14 cellular contexts compared by ENCODE assay signal in genomic region chr2:200618051-200618419, GRCh38. TPM values are rescaled to one million over a fixed set of nuclear protein-coding genes. Genes with fewer than 3 reads are reported as not detected.
DNase-seq lines count a peak whose midpoint lies in the region; ATAC-seq and TF ChIP-seq lines count a peak whose summit lies in the region.
"Had no signal": no experiment of that assay in that cellular context is flagged by ENCODE, and none has a peak within 500 bp of the region (broad histone marks: within the 10 kb centered on the region; RNA-seq: fewer than 3 reads in every experiment).

No MANE protein-coding gene starts in this region.

- H4K5ac ChIP-seq in IMR-90 (ENCODE audit: low read depth, low read length): peak overlapping the region; percentile 64

- H3K79me1 ChIP-seq in IMR-90 (ENCODE audit: low read depth in 1 of 2, low read length in 2 of 2): no peaks in the 10 kb centered on the region

- no peak for TF ChIP-seq POLR2A in IMR-90 (IDR thresholded peaks at IDR 0.05; ENCODE audit: low read depth, low read length)

- H3K4ac ChIP-seq in IMR-90 (ENCODE audit: low read depth, low read length): peak overlapping the region; percentile 8

- H3K14ac ChIP-seq in IMR-90 (replicated peaks; ENCODE audit: low read depth, low read length): 0 out of 2 replicates have a peak overlapping the region, but pooled peaks have one; percentile 31

- H2AK9ac ChIP-seq in IMR-90 (replicated peaks; ENCODE audit: low read depth, low read length, poor library complexity): no peak overlapping the region

- intact Hi-C loops in IMR-90 (cut with micrococcal nuclease): loop anchor here (1.0 to 10.0 kb wide), 2 partner anchors 85 to 197 kb away; partner anchors contain the start of gene BZW1

- peaks cover 42% of the 10 kb centered on the region for H3K36me3 ChIP-seq in ACC112 (ENCODE audit: insufficient read depth, low read length)
- no peaks in the 10 kb centered on the region for H3K36me3 ChIP-seq in IMR-90 (ENCODE audit: control insufficient read depth, insufficient read depth, low read length)
- peaks cover 3 to 51% (median 33%) of the 10 kb centered on the region in 4 donors for H3K36me3 ChIP-seq in liver (ENCODE audit: control insufficient read depth in 4 of 4, insufficient read depth in 3 of 4, low read depth in 1 of 4, low read length in 3 of 4)

- H3K4me2 ChIP-seq in IMR-90 (ENCODE audit: low read depth, low read length): no peak overlapping the region

- peak overlapping the region; percentile 7; the same call in 1 of the 2 replicates for H3K4me3 ChIP-seq in ACC112 (ENCODE audit: low read depth, low read length)
- no peak overlapping the region for H3K4me3 ChIP-seq in IMR-90 (ENCODE audit: insufficient read depth, low read depth, low read length)
- H3K4me3 ChIP-seq in liver (ENCODE audit: low read depth in 1 of 3, low read length in 3 of 3): no peak overlapping the region

- peak overlapping the region in 1 of 2 experiments; percentile 46; a peak in 1 of 4 replicates for H4K8ac ChIP-seq in IMR-90 (ENCODE audit: low read depth in 2 of 2, low read length in 2 of 2)

- BruUV-seq in IMR-90 (replicated peaks; lab: Mats Ljungman, UMichigan): no TSS peak

- 0 out of 2 replicates have a peak overlapping the region, but pooled peaks have one; percentile 24 for H3K23ac ChIP-seq in IMR-90 (ENCODE audit: low read depth, low read length)

- H2AFZ ChIP-seq in ACC112 (ENCODE audit: low read length, unreplicated experiment) (no peak overlapping the region), IMR-90 (replicated peaks; ENCODE audit: low read length, poor library complexity) (peak overlapping the region; percentile 11)

- H3K79me2 ChIP-seq in ACC112 (ENCODE audit: control insufficient read depth, insufficient read depth, low read length, unreplicated experiment): no peaks in the 10 kb centered on the region

- peak overlapping the region; percentile 25 for H2BK120ac ChIP-seq in IMR-90 (ENCODE audit: low read depth, low read length)

- no peak overlapping the region for H3K56ac ChIP-seq in IMR-90 (ENCODE audit: extremely low read depth, insufficient read depth, low read length)

- H2BK15ac ChIP-seq in IMR-90 (ENCODE audit: low read depth, low read length): peak overlapping the region; percentile 33; the same call in 1 of the 3 replicates

- peaks cover 9% of the 10 kb centered on the region for H3K27me3 Mint-ChIP-seq in activated T-helper 17 cell treated with anti-CD3 and anti-CD28 coated beads, Interleukin-2, amount 50 U/mL, for 72 hours
- H3K27me3 Mint-ChIP-seq in stimulated activated naive B cell treated with anti-CD40 and anti-IgM and Interleukin-4, amounts not matched to agents 10 μg/mL and 1 μg/mL and 100 μg/mL, for 72 hours: no peaks in the 10 kb centered on the region

- POLR2A ChIA-PET in IMR-90 (lab: Charles Lee; ENCODE audit: unreplicated experiment): no interaction called here

- dilution Hi-C loops in IMR-90 (cut with HindIII; ENCODE audit: low sequenced_read_pairs, unreplicated experiment): no loop called here

- H4K91ac ChIP-seq in IMR-90 (ENCODE audit: insufficient read depth, low read depth, low read length): peak overlapping the region; percentile 49; the same call in 1 of the 2 replicates

- H3K27ac ChIP-seq in ACC112 (ENCODE audit: low read depth, low read length): peak overlapping the region; percentile 91
- H3K27ac ChIP-seq in IMR-90 (ENCODE audit: insufficient read depth, low read length): no peak overlapping the region
- H3K27ac ChIP-seq in liver (ENCODE audit: low read depth in 1 of 2, low read length in 2 of 2): peak overlapping the region; percentile 6 to 63

- WGBS in IMR-90 (ENCODE audit: extremely low coverage in 2 of 2, insufficient read length in 1 of 2), 2 experiments: 40% methylated on average over 1 of the region's 3 CpGs; no CpG with 5 or more reads in 1 of the 2 experiments
- WGBS in liver: 34% methylated on average over 3 of the region's 3 CpGs

- H3K9me3 Mint-ChIP-seq in activated T-helper 17 cell treated with anti-CD3 and anti-CD28 coated beads, Interleukin-2, amount 50 U/mL, for 72 hours: no peaks in the 10 kb centered on the region
- no peaks in the 10 kb centered on the region for H3K9me3 Mint-ChIP-seq in stimulated activated naive B cell treated with anti-CD40 and anti-IgM and Interleukin-4, amounts not matched to agents 10 μg/mL and 1 μg/mL and 100 μg/mL, for 72 hours
- H3K9me3 Mint-ChIP-seq: CD8-positive, alpha-beta memory T cell had no signal

- H3K4me1 ChIP-seq in ACC112 (ENCODE audit: control insufficient read depth, insufficient read depth, low read length, unreplicated experiment) (peaks cover 71% of the 10 kb centered on the region), IMR-90 (ENCODE audit: control insufficient read depth, insufficient read depth, low read length) (peaks cover 16% of the 10 kb centered on the region), liver (ENCODE audit: control insufficient read depth in 4 of 4, insufficient read depth in 4 of 4, low read length in 3 of 4) (peaks cover 9 to 71% (median 37%) of the 10 kb centered on the region in 4 donors)

- peaks cover 10% of the 10 kb centered on the region for H3K4me1 Mint-ChIP-seq in activated T-helper 17 cell treated with anti-CD3 and anti-CD28 coated beads, Interleukin-2, amount 50 U/mL, for 72 hours
- H3K4me1 Mint-ChIP-seq in stimulated activated naive B cell treated with anti-CD40 and anti-IgM and Interleukin-4, amounts not matched to agents 10 μg/mL and 1 μg/mL and 100 μg/mL, for 72 hours: peaks cover 9 to 17% of the 10 kb centered on the region in 2 donors
- H3K4me1 Mint-ChIP-seq: CD8-positive, alpha-beta memory T cell had no signal

- 0 out of 2 replicates have a peak overlapping the region, but pooled peaks have one; percentile 62 for H3K18ac ChIP-seq in IMR-90 (ENCODE audit: low read depth, low read length)

- H2BK5ac ChIP-seq in IMR-90 (ENCODE audit: low read depth, low read length, poor library complexity, severe bottlenecking): peak overlapping the region; percentile 4

- no peaks in the 10 kb centered on the region for H3K9me3 ChIP-seq in IMR-90 (ENCODE audit: control insufficient read depth, insufficient read depth, low read length)
- no peaks in the 10 kb centered on the region for H3K9me3 ChIP-seq in liver (ENCODE audit: control insufficient read depth in 4 of 4, low read length in 3 of 4)

- H3K9ac ChIP-seq in IMR-90 (ENCODE audit: low read depth, low read length): no peak overlapping the region
- peak overlapping the region in 1 of 2 donors; percentile 11 for H3K9ac ChIP-seq in liver (ENCODE audit: low read depth in 1 of 2, low read length in 2 of 2)

- CTCF ChIA-PET in IMR-90 (lab: Yijun Ruan, JAX): interaction anchor here (0.9 to 2.4 kb wide), 5 partner anchors 14 to 118 kb away, joined by 3 to 6 read pairs (median 4); no protein-coding TSS in a partner anchor

- no peaks in the 10 kb centered on the region for H3K36me3 Mint-ChIP-seq in activated T-helper 17 cell treated with anti-CD3 and anti-CD28 coated beads, Interleukin-2, amount 50 U/mL, for 72 hours (ENCODE audit: low read depth)
- no peaks in the 10 kb centered on the region for H3K36me3 Mint-ChIP-seq in stimulated activated naive B cell treated with anti-CD40 and anti-IgM and Interleukin-4, amounts not matched to agents 10 μg/mL and 1 μg/mL and 100 μg/mL, for 72 hours
- H3K36me3 Mint-ChIP-seq: CD8-positive, alpha-beta memory T cell had no signal

- no peak for ATAC-seq in IMR-90 (ENCODE audit: low read depth)
- ATAC-seq in activated T-helper 17 cell treated with anti-CD3 and anti-CD28 coated beads, Interleukin-2, amount 50 U/mL, for 72 hours (replicated peaks): peak; percentile 20
- ATAC-seq in GM21529 (IDR thresholded peaks at IDR 0.05; ENCODE audit: unreplicated experiment): no peak
- no peak for ATAC-seq in stimulated activated naive B cell treated with anti-CD40 and anti-IgM and Interleukin-4, amounts not matched to agents 10 μg/mL and 1 μg/mL and 100 μg/mL, for 72 hours (replicated peaks)

- in situ Hi-C loops in IMR-90 (cut with MboI; ENCODE audit: low sequenced_read_pairs): no loop called here

- no peak overlapping the region for H3K27ac Mint-ChIP-seq in activated T-helper 17 cell treated with anti-CD3 and anti-CD28 coated beads, Interleukin-2, amount 50 U/mL, for 72 hours
- no peak overlapping the region for H3K27ac Mint-ChIP-seq in stimulated activated naive B cell treated with anti-CD40 and anti-IgM and Interleukin-4, amounts not matched to agents 10 μg/mL and 1 μg/mL and 100 μg/mL, for 72 hours
- H3K27ac Mint-ChIP-seq: B cell had no signal

- DNase-seq in IMR-90 (no peak), NCI-H1694 (lab: John Stamatoyannopoulos, UW) (no peak), mesenteric fat pad (ENCODE audit: low spot score) (no peak)
- DNase-seq in stimulated activated naive B cell treated with anti-CD40 and anti-IgM and Interleukin-4, amounts not matched to agents 10 μg/mL and 1 μg/mL and 100 μg/mL, for 72 hours: no peak
- DNase-seq: CD8-positive, alpha-beta memory T cell; DND-41; GOT3; NCI-H1417 treated with DMSO at 0.1 percent for 48 hours; NCI-H2081 had no signal

- no peak for TF ChIP-seq CTCF in IMR-90 (conservative IDR thresholded peaks at IDR 0.05; ENCODE audit: low read depth, low read length)
- TF ChIP-seq CTCF in liver (IDR thresholded peaks at IDR 0.05; ENCODE audit: low read depth, low read length, missing input control): no peak

- 0 out of 2 replicates have a peak overlapping the region, but pooled peaks have one; percentile 49 for H2AK5ac ChIP-seq in IMR-90 (ENCODE audit: low read depth, low read length)

- peak overlapping the region; percentile 55; the same call in 1 of the 2 replicates for H2BK20ac ChIP-seq in IMR-90 (ENCODE audit: low read depth, low read length)

- H4K20me1 ChIP-seq in IMR-90 (ENCODE audit: insufficient read depth, low read length): no peaks in the 10 kb centered on the region

- H3K9me1 ChIP-seq in IMR-90 (ENCODE audit: insufficient read depth, low read length): peaks cover 9% of the 10 kb centered on the region

- H3K4me3 Mint-ChIP-seq in activated T-helper 17 cell treated with anti-CD3 and anti-CD28 coated beads, Interleukin-2, amount 50 U/mL, for 72 hours: no peak overlapping the region
- no peak overlapping the region for H3K4me3 Mint-ChIP-seq in stimulated activated naive B cell treated with anti-CD40 and anti-IgM and Interleukin-4, amounts not matched to agents 10 μg/mL and 1 μg/mL and 100 μg/mL, for 72 hours
- H3K4me3 Mint-ChIP-seq: B cell; CD8-positive, alpha-beta memory T cell had no signal

- H3K27me3 ChIP-seq in ACC112 (ENCODE audit: insufficient read depth, low read length) (no peaks in the 10 kb centered on the region), IMR-90 (ENCODE audit: control insufficient read depth, insufficient read depth, low read length) (no peaks in the 10 kb centered on the region), liver (ENCODE audit: control insufficient read depth in 4 of 4, insufficient read depth in 4 of 4, low read length in 3 of 4) (no peaks in the 10 kb centered on the region)

- TF ChIP-seq RAD21 in IMR-90 (IDR thresholded peaks at IDR 0.05; ENCODE audit: low read length) (no peak), liver (IDR thresholded peaks at IDR 0.05) (no peak)

RNA-seq across cellular contexts. Expression of gene AOX1, which starts 32.2 kb away (rescaled TPM):
- total RNA-seq in IMR-90 (2012; rRNA removed) (57.2 and 59.9 TPM in 2 replicates), liver (1,000 to 10,000 TPM in 1 of 2 donors, 1 to 10 TPM in 1; 9.9 to 1,131 TPM), mesenteric fat pad (220 TPM)
- polyA plus RNA-seq in IMR-90 (2012; rRNA removed) (18.7 and 21.7 TPM in 2 replicates), liver (100 to 1,000 TPM; 245 to 727 TPM)
- polyA plus RNA-seq in IMR-90 (2012; cell fraction: cytosol; rRNA removed): 6.1 and 8.5 TPM in 2 replicates
- 1.6 and 13.0 TPM in 2 replicates for polyA plus RNA-seq in IMR-90 (2012; cell fraction: nucleus; rRNA removed; ENCODE audit: low replicate concordance)
- under 1 TPM; 0.04 to 0.95 TPM for total RNA-seq in activated T-helper 17 cell treated with anti-CD3 and anti-CD28 coated beads, Interleukin-2, amount 50 U/mL, for 72 hours
- total RNA-seq: B cell; CD8-positive, alpha-beta memory T cell had no signal

Comparison
In these comparisons a context has a peak if more than half of its experiments do, and no peak if none do; other contexts are left out.
1. RNA of gene AOX1, which starts 32.2 kb away (total RNA-seq): 9.9 to 1,131 TPM in liver, 220 TPM in mesenteric fat pad (single experiment) and 57.2 to 59.9 TPM in IMR-90; 0.04 to 0.95 TPM in activated T-helper 17 cell treated with anti-CD3 and anti-CD28 coated beads, Interleukin-2, amount 50 U/mL, for 72 hours; every median in the first group is over 4 times any median in the second.